ENCODE assay signal across 15 cellular contexts in genomic region chr5:181054138-181054537, GRCh38. TPM values are rescaled to one million over a fixed set of nuclear protein-coding genes. Genes with fewer than 3 reads are reported as not detected.
DNase-seq lines count a peak whose midpoint lies in the region; ATAC-seq, FAIRE-seq and TF ChIP-seq lines count a peak whose summit lies in the region.
"Had no signal": no experiment of that assay in that cellular context is flagged by ENCODE, and none has a peak within 500 bp of the region (broad histone marks: within the 10 kb centered on the region; RNA-seq: fewer than 3 reads in every experiment).

No MANE protein-coding gene starts in this region.

- H3K9me3 ChIP-seq in A549, result no peaks in the 10 kb centered on the region
- H3K9me3 ChIP-seq: ascending aorta, MG63, pancreas had no signal

- TF ChIP-seq CTCF in A549 (IDR thresholded peaks at IDR 0.05) (no peak), GM06990 (IDR thresholded peaks at IDR 0.05; ENCODE audit: insufficient read depth, low read length, poor library complexity, severe bottlenecking) (no peak), brain (conservative IDR thresholded peaks at IDR 0.05) (no peak), GM10248 (IDR thresholded peaks at IDR 0.05; ENCODE audit: control extremely low read depth, extremely low read depth, low read depth, missing control alignments) (no peak)

- peaks cover 4% of the 10 kb centered on the region; the same call in 1 of the 2 replicates for H3K36me3 ChIP-seq in GM06990 (ENCODE audit: control insufficient read depth, insufficient read depth, low read length)
- H3K36me3 ChIP-seq: ascending aorta, MG63, pancreas had no signal

- H3K4me2 ChIP-seq in A549, result peak overlapping the region; percentile 93; the same call in 1 of the 3 replicates

- no peak overlapping the region for H3K27ac ChIP-seq in A549
- H3K27ac ChIP-seq: ascending aorta, pancreas had no signal

- 85% methylated on average over 7 of the region's 7 CpGs for WGBS in A549 (ENCODE audit: missing lambda C conversion rate)

- no peaks in the 10 kb centered on the region for H3K36me3 Mint-ChIP-seq in brain
- H3K36me3 Mint-ChIP-seq in naive thymus-derived CD8-positive, alpha-beta T cell, result peaks cover 0 to 8% (median 2%) of the 10 kb centered on the region in 3 donors

- no peaks in the 10 kb centered on the region for H3K27me3 ChIP-seq in GM06990 (replicated peaks; ENCODE audit: control insufficient read depth, insufficient read depth, low read length)

- no peak overlapping the region; the same call in 2 of the 3 replicates for H3K4me3 ChIP-seq in A549
- peak overlapping the region; percentile 87 for H3K4me3 ChIP-seq in GM06990 (replicated peaks; ENCODE audit: low read depth, low read length)

- no peak for TF ChIP-seq RAD21 in A549 (conservative IDR thresholded peaks at IDR 0.05 in 1 of 2, IDR thresholded peaks at IDR 0.05 in 1 of 2)

- no peaks in the 10 kb centered on the region for H3K4me1 ChIP-seq in A549

- no peak for ATAC-seq in A549
- ATAC-seq in naive thymus-derived CD8-positive, alpha-beta T cell, result no peak

- no peak for TF ChIP-seq POLR2A in A549 (IDR thresholded peaks at IDR 0.05; ENCODE audit: low read length)

- FAIRE-seq in A549 (lab: Jason Lieb, UNC), result no peak
- FAIRE-seq: pancreas had no signal

- H3K9me3 Mint-ChIP-seq in brain, result peaks cover 0 to 14% (median 2%) of the 10 kb centered on the region in 5 experiments
- H3K9me3 Mint-ChIP-seq in naive thymus-derived CD8-positive, alpha-beta T cell, result no peaks in the 10 kb centered on the region

- TF ChIP-seq EP300 in A549 (IDR thresholded peaks at IDR 0.05), result no peak

- intact Hi-C loops in posterior cingulate gyrus (cut with DNase I), result no loop called here

- H3K4me3 Mint-ChIP-seq in brain, result peak overlapping the region; percentile 84 to 87 (median 86)
- H3K4me3 Mint-ChIP-seq in naive thymus-derived CD8-positive, alpha-beta T cell, result peak overlapping the region; percentile 40 to 82 (median 77)

- peaks cover 19% of the 10 kb centered on the region for H3K4me1 Mint-ChIP-seq in brain
- H3K4me1 Mint-ChIP-seq in naive thymus-derived CD8-positive, alpha-beta T cell, result peaks cover 12 to 24% (median 20%) of the 10 kb centered on the region in 4 donors

- H3K27me3 Mint-ChIP-seq in brain, result peaks cover 98% of the 10 kb centered on the region
- peaks cover 59 to 97% (median 75%) of the 10 kb centered on the region in 5 donors for H3K27me3 Mint-ChIP-seq in naive thymus-derived CD8-positive, alpha-beta T cell

- no peak for DNase-seq in A549 (ENCODE audit: low read depth in 1 of 2, low spot score in 1 of 2)
- DNase-seq in GM06990 (ENCODE audit: extremely low read depth, insufficient read length), result no peak
- no peak for DNase-seq in naive thymus-derived CD8-positive, alpha-beta T cell
- no peak for DNase-seq in posterior cingulate gyrus
- DNase-seq in GM10248 (ENCODE audit: extremely low spot score), result no peak
- no peak for DNase-seq in NCI-H510A (lab: John Stamatoyannopoulos, UW)
- DNase-seq in activated CD4-positive, alpha-beta T cell treated with anti-CD3 and anti-CD28 coated beads for 1 hour, result no peak
- DNase-seq: islet precursor cell; MG63; NCI-H526; pancreas; stimulated activated CD4-positive, alpha-beta T cell treated with anti-CD3 and anti-CD28 coated beads, Interleukin-2, amount 100 ng/mL, for 48 hours had no signal

- POLR2A ChIA-PET in A549 (lab: Yijun Ruan, JAX), result interaction anchor here (0.6 kb wide), 1 partner anchor 194 kb away, joined by 6 read pairs; no protein-coding TSS in a partner anchor
- POLR2A ChIA-PET in naive thymus-derived CD8-positive, alpha-beta T cell (lab: Charles Lee), result no interaction called here
- POLR2A ChIA-PET in GM10248 (lab: Yijun Ruan, JAX), result no interaction called here

- CTCF ChIA-PET in A549 (lab: Yijun Ruan, JAX) (interaction anchor here (0.9 to 1.7 kb wide), 3 partner anchors 11 to 185 kb away, joined by 3 to 7 read pairs (median 6); no protein-coding TSS in a partner anchor), GM10248 (lab: Yijun Ruan, JAX) (interaction anchor here (0.9 kb wide), 1 partner anchor 12 kb away, joined by 3 read pairs; no protein-coding TSS in a partner anchor)

- no peak overlapping the region for H3K27ac Mint-ChIP-seq in brain
- no peak overlapping the region for H3K27ac Mint-ChIP-seq in naive thymus-derived CD8-positive, alpha-beta T cell

TF ChIP-seq in A549, 52 proteins besides CTCF, POLR2A, EP300 and RAD21:
- TF ChIP-seq EHMT2 (IDR thresholded peaks at IDR 0.05; ENCODE audit: low read depth) (no peak), HDAC2 (IDR thresholded peaks at IDR 0.05) (no peak), CHD4 (IDR thresholded peaks at IDR 0.05; ENCODE audit: borderline replicate concordance) (no peak), POLR2AphosphoS2 (conservative IDR thresholded peaks at IDR 0.05; ENCODE audit: low read length) (no peak)

RNA-seq across cellular contexts. Expression of gene BTNL9, which starts 14.1 kb away (rescaled TPM):
- polyA plus RNA-seq in A549 (2011; rRNA removed), result 0.85 and 0.89 TPM in 2 replicates
- polyA plus RNA-seq in A549 (2012; cell fraction: cytosol; rRNA removed), result 0.69 and 0.91 TPM in 2 replicates
- polyA plus RNA-seq in A549 (2012; cell fraction: nucleus; rRNA removed), result 4.7 and 5.9 TPM in 2 replicates
- polyA plus RNA-seq in A549 (2017; fragmentation: RNase III; extraction: RNeasy Plus Mini Kit Qiagen cat#74134 plus additional on column Dnase treatment), result 1.2 to 1.8 TPM (median 1.5 TPM) in 3 replicates
- 1.3 and 1.7 TPM in 2 replicates for polyA minus RNA-seq in A549 (2011; rRNA and poly(A)+ RNA removed)
- 2.1 TPM for polyA plus RNA-seq in brain (ENCODE audit: insufficient read depth, low read depth, low replicate concordance)
- under 1 TPM; 0.25 to 0.42 TPM for total RNA-seq in naive thymus-derived CD8-positive, alpha-beta T cell
- not detected for polyA plus RNA-seq in naive thymus-derived CD8-positive, alpha-beta T cell
- total RNA-seq: epithelial cell of proximal tubule had no signal
